In genomic region chr11:119720311-119720710, GRCh38 we compare ENCODE assay signal across 16 cellular contexts. TPM values are rescaled to one million over a fixed set of nuclear protein-coding genes. Genes with fewer than 3 reads are reported as not detected.
A peak's percentile ranks its signal among the peaks of the same experiment; 100 is the strongest.
DNase-seq lines count a peak whose midpoint lies in the region; ATAC-seq and TF ChIP-seq lines count a peak whose summit lies in the region.
"Had no signal": no experiment of that assay in that cellular context is flagged by ENCODE, and none has a peak within 500 bp of the region (broad histone marks: within the 10 kb centered on the region; RNA-seq: fewer than 3 reads in every experiment).

No MANE protein-coding gene starts in this region.

- H3K4me1 ChIP-seq in BLaER1 (peaks cover 87% of the 10 kb centered on the region), Loucy (ENCODE audit: insufficient read depth, low read length, poor library complexity, severe bottlenecking) (peaks cover 59% of the 10 kb centered on the region)

- H3K36me3 Mint-ChIP-seq in chondrocyte (ENCODE audit: low read depth) = no peaks in the 10 kb centered on the region
- no peaks in the 10 kb centered on the region for H3K36me3 Mint-ChIP-seq in activated T-helper 1 cell treated with anti-CD3 and anti-CD28 coated beads, Interleukin-12 subunit alpha, Interleukin-12 subunit beta, Interleukin-2, Interleukin-4 antibody, amounts not matched to agents 30 ng/mL and 10 ng/mL and 1 ng/mL, durations not matched to agents 14 hours and 24 hours and 36 hours (ENCODE audit: low read depth)
- H3K36me3 Mint-ChIP-seq: CD8-positive, alpha-beta memory T cell had no signal

- no peak for ATAC-seq in HG03565 (IDR thresholded peaks at IDR 0.05; ENCODE audit: unreplicated experiment)

- H3K4me3 Mint-ChIP-seq in chondrocyte (ENCODE audit: unreplicated experiment) = no peak overlapping the region
- H3K4me3 Mint-ChIP-seq in activated T-helper 1 cell treated with anti-CD3 and anti-CD28 coated beads, Interleukin-12 subunit alpha, Interleukin-12 subunit beta, Interleukin-2, Interleukin-4 antibody, amounts not matched to agents 30 ng/mL and 10 ng/mL and 1 ng/mL, durations not matched to agents 14 hours and 24 hours and 36 hours = no peak overlapping the region
- H3K4me3 Mint-ChIP-seq: CD8-positive, alpha-beta memory T cell; H9 had no signal

- peaks cover 21% of the 10 kb centered on the region; the same call in 1 of the 2 replicates for H3K36me3 ChIP-seq in BLaER1
- H3K36me3 ChIP-seq in Loucy (ENCODE audit: insufficient read depth, low read length) = peaks cover 23% of the 10 kb centered on the region; the same call in 1 of the 2 replicates
- H3K36me3 ChIP-seq: SJSA1 had no signal

- H3K9me2 ChIP-seq in Loucy (replicated peaks; ENCODE audit: low read depth, low read length) = no peaks in the 10 kb centered on the region

- H3K27ac Mint-ChIP-seq in chondrocyte (ENCODE audit: unreplicated experiment) = no peak overlapping the region
- no peak overlapping the region for H3K27ac Mint-ChIP-seq in activated T-helper 1 cell treated with anti-CD3 and anti-CD28 coated beads, Interleukin-12 subunit alpha, Interleukin-12 subunit beta, Interleukin-2, Interleukin-4 antibody, amounts not matched to agents 30 ng/mL and 10 ng/mL and 1 ng/mL, durations not matched to agents 14 hours and 24 hours and 36 hours
- H3K27ac Mint-ChIP-seq: CD8-positive, alpha-beta memory T cell had no signal

- H3K27ac ChIP-seq in BLaER1 = peak overlapping the region; percentile 38
- H3K27ac ChIP-seq: SJSA1 had no signal

- no peak for TF ChIP-seq POLR2A in lower leg skin (IDR thresholded peaks at IDR 0.05)

- intact Hi-C loops in activated T-helper 1 cell treated with anti-CD3 and anti-CD28 coated beads, Interleukin-12 subunit alpha, Interleukin-12 subunit beta, Interleukin-2, Interleukin-4 antibody, amounts not matched to agents 30 ng/mL and 10 ng/mL and 1 ng/mL, durations not matched to agents 14 hours and 24 hours and 36 hours (cut with micrococcal nuclease) = loop anchor here (10.0 kb wide), 1 partner anchor 356 kb away; no protein-coding TSS in a partner anchor
- intact Hi-C loops in lower leg skin (cut with DNase I; ENCODE audit: low total_unique reads) = no loop called here

- DNase-seq in chondrocyte (ENCODE audit: low spot score) = peak; percentile 74
- DNase-seq in fibroblast of the aortic adventitia (ENCODE audit: low read depth) = peak; percentile 29
- DNase-seq in activated T-helper 1 cell treated with anti-CD3 and anti-CD28 coated beads, Interleukin-12 subunit alpha, Interleukin-12 subunit beta, Interleukin-2, Interleukin-4 antibody, amounts not matched to agents 30 ng/mL and 10 ng/mL and 1 ng/mL, durations not matched to agents 14 hours and 24 hours and 36 hours (ENCODE audit: low spot score) = no peak
- no peak for DNase-seq in lower leg skin (ENCODE audit: low spot score in 2 of 2)
- DNase-seq in RKO (ENCODE audit: low spot score) = no peak
- DNase-seq: C1 segment of cervical spinal cord; CD8-positive, alpha-beta memory T cell; DMS79; Kasumi-1; NCI-H510A treated with DMSO at 0.1 percent for 48 hours; PC-3 had no signal

- H4K20me1 ChIP-seq in BLaER1 (peaks cover 100% of the 10 kb centered on the region), Loucy (ENCODE audit: insufficient read depth, low read length, poor library complexity, severe bottlenecking) (peaks cover 80% of the 10 kb centered on the region)

- no peaks in the 10 kb centered on the region for H3K9me3 Mint-ChIP-seq in chondrocyte (ENCODE audit: low read depth)
- H3K9me3 Mint-ChIP-seq in activated T-helper 1 cell treated with anti-CD3 and anti-CD28 coated beads, Interleukin-12 subunit alpha, Interleukin-12 subunit beta, Interleukin-2, Interleukin-4 antibody, amounts not matched to agents 30 ng/mL and 10 ng/mL and 1 ng/mL, durations not matched to agents 14 hours and 24 hours and 36 hours = no peaks in the 10 kb centered on the region
- H3K9me3 Mint-ChIP-seq: CD8-positive, alpha-beta memory T cell; H9 had no signal

- H3K9ac ChIP-seq in BLaER1 = no peak overlapping the region
- H3K9ac ChIP-seq in Loucy (ENCODE audit: low read depth, low read length, poor library complexity, severe bottlenecking) = peak overlapping the region; percentile 1

- no peaks in the 10 kb centered on the region for H3K9me3 ChIP-seq in BLaER1
- H3K9me3 ChIP-seq in Loucy (ENCODE audit: insufficient read depth, low read depth, low read length) = no peaks in the 10 kb centered on the region
- H3K9me3 ChIP-seq: SJSA1 had no signal

- peaks cover 6% of the 10 kb centered on the region for H3K4me1 Mint-ChIP-seq in chondrocyte (ENCODE audit: low read depth)
- H3K4me1 Mint-ChIP-seq in activated T-helper 1 cell treated with anti-CD3 and anti-CD28 coated beads, Interleukin-12 subunit alpha, Interleukin-12 subunit beta, Interleukin-2, Interleukin-4 antibody, amounts not matched to agents 30 ng/mL and 10 ng/mL and 1 ng/mL, durations not matched to agents 14 hours and 24 hours and 36 hours (ENCODE audit: low read depth) = no peaks in the 10 kb centered on the region
- H3K4me1 Mint-ChIP-seq: CD8-positive, alpha-beta memory T cell had no signal

- no peaks in the 10 kb centered on the region for H3F3A ChIP-seq in Loucy (ENCODE audit: low read depth)

- no peaks in the 10 kb centered on the region for H3K27me3 Mint-ChIP-seq in chondrocyte (ENCODE audit: low read depth)
- peaks cover 10% of the 10 kb centered on the region for H3K27me3 Mint-ChIP-seq in activated T-helper 1 cell treated with anti-CD3 and anti-CD28 coated beads, Interleukin-12 subunit alpha, Interleukin-12 subunit beta, Interleukin-2, Interleukin-4 antibody, amounts not matched to agents 30 ng/mL and 10 ng/mL and 1 ng/mL, durations not matched to agents 14 hours and 24 hours and 36 hours (ENCODE audit: insufficient read depth)

- TF ChIP-seq CTCF in Loucy (conservative IDR thresholded peaks at IDR 0.05; ENCODE audit: low read length) (no peak), chondrocyte (IDR thresholded peaks at IDR 0.05) (no peak), fibroblast of the aortic adventitia (IDR thresholded peaks at IDR 0.05; ENCODE audit: insufficient read depth, low read length) (no peak), lower leg skin (IDR thresholded peaks at IDR 0.05) (no peak)

- no peak overlapping the region for H3K4me3 ChIP-seq in BLaER1
- no peak overlapping the region for H3K4me3 ChIP-seq in Loucy (ENCODE audit: low read length, poor library complexity, severe bottlenecking)
- no peak overlapping the region for H3K4me3 ChIP-seq in fibroblast of the aortic adventitia (ENCODE audit: low read depth, low read length)
- no peak overlapping the region for H3K4me3 ChIP-seq in lower leg skin (ENCODE audit: low read depth, poor library complexity, severe bottlenecking)
- H3K4me3 ChIP-seq: SJSA1 had no signal

- peak overlapping the region; percentile 39 for H3K4me2 ChIP-seq in BLaER1
- peak overlapping the region; percentile 11 for H3K4me2 ChIP-seq in Loucy (ENCODE audit: low read depth, low read length, poor library complexity, severe bottlenecking)

- no peak overlapping the region for H2AFZ ChIP-seq in Loucy (ENCODE audit: low read length)

- 42 to 64% methylated on average over 14 of the region's 14 CpGs for WGBS in lower leg skin, 2 donors

- H3K79me2 ChIP-seq in Loucy (ENCODE audit: insufficient read depth, low read length) = peaks cover 100% of the 10 kb centered on the region

- H3K27me3 ChIP-seq in BLaER1 = no peaks in the 10 kb centered on the region
- H3K27me3 ChIP-seq in Loucy (ENCODE audit: insufficient read depth, low read length, poor library complexity, severe bottlenecking) = no peaks in the 10 kb centered on the region
- H3K27me3 ChIP-seq: SJSA1 had no signal

RNA-seq across cellular contexts. Expression of gene NECTIN1, which starts 8.7 kb away (rescaled TPM):
- total RNA-seq in chondrocyte (9.1 to 10.3 TPM (median 9.7 TPM) in 3 replicates), fibroblast of the aortic adventitia (ENCODE audit: low replicate concordance) (3.4 and 7.8 TPM in 2 replicates), lower leg skin (100 to 1,000 TPM; 111 to 142 (median 130) TPM)
- 4.5 and 5.4 TPM in 2 replicates for total RNA-seq in activated T-helper 1 cell treated with anti-CD3 and anti-CD28 coated beads, Interleukin-12 subunit alpha, Interleukin-12 subunit beta, Interleukin-2, Interleukin-4 antibody, amounts not matched to agents 30 ng/mL and 10 ng/mL and 1 ng/mL, durations not matched to agents 14 hours and 24 hours and 36 hours

Comparison
In these comparisons a context has a peak if more than half of its experiments do, and no peak if none do; other contexts are left out.
1. DNase-seq: peak in chondrocyte (single experiment) and fibroblast of the aortic adventitia (single experiment); none in activated T-helper 1 cell treated with anti-CD3 and anti-CD28 coated beads, Interleukin-12 subunit alpha, Interleukin-12 subunit beta, Interleukin-2, Interleukin-4 antibody, amounts not matched to agents 30 ng/mL and 10 ng/mL and 1 ng/mL, durations not matched to agents 14 hours and 24 hours and 36 hours (single experiment), lower leg skin (0 of 2) and RKO (single experiment).